In genomic region chr17:18564099-18564448, GRCh38 we compare ENCODE assay signal across 8 cellular contexts.
A peak's percentile ranks its signal among the peaks of the same experiment; 100 is the strongest.
DNase-seq lines count a peak whose midpoint lies in the region; ATAC-seq and TF ChIP-seq lines count a peak whose summit lies in the region.
"Not testable (repeated sequence)": the region's sequence is repeated elsewhere in the genome, so short reads cannot be mapped to it uniquely, and the experiment has no call there.

No MANE protein-coding gene starts in this region.

- peaks cover 0 to 10% (median 3%) of the 10 kb centered on the region in 5 donors for H3K27me3 Mint-ChIP-seq in naive thymus-derived CD8-positive, alpha-beta T cell
- H3K27me3 Mint-ChIP-seq in stimulated activated naive CD8-positive, alpha-beta T cell treated with anti-CD3 and anti-CD28 coated beads, Interleukin-15, Interleukin-2, amounts not matched to agents 100 ng/mL and 50 ng/mL, for 24 hours, result not testable (repeated sequence)

- peaks cover 4 to 13% (median 11%) of the 10 kb centered on the region in 4 donors for H3K4me1 Mint-ChIP-seq in naive thymus-derived CD8-positive, alpha-beta T cell
- peaks cover 10% of the 10 kb centered on the region for H3K4me1 Mint-ChIP-seq in stimulated activated naive CD8-positive, alpha-beta T cell treated with anti-CD3 and anti-CD28 coated beads, Interleukin-15, Interleukin-2, amounts not matched to agents 100 ng/mL and 50 ng/mL, for 24 hours (ENCODE audit: low read depth)

- not testable (repeated sequence) for H3K4me1 ChIP-seq in foreskin keratinocyte

- peak overlapping the region in 1 of 2 donors; percentile 51 for H3K27ac Mint-ChIP-seq in activated naive CD4-positive, alpha-beta T cell treated with anti-CD3 and anti-CD28 coated beads, Interleukin-2, amount 50 U/mL, for 72 hours
- peak overlapping the region; percentile 11 to 84 (median 58) for H3K27ac Mint-ChIP-seq in naive thymus-derived CD8-positive, alpha-beta T cell
- H3K27ac Mint-ChIP-seq in stimulated activated naive CD8-positive, alpha-beta T cell treated with anti-CD3 and anti-CD28 coated beads, Interleukin-15, Interleukin-2, amounts not matched to agents 100 ng/mL and 50 ng/mL, for 24 hours, result not testable (repeated sequence)

- not testable (repeated sequence) for H3K27ac ChIP-seq in foreskin keratinocyte

- peak overlapping the region; percentile 43 to 84 (median 71) for H3K4me3 Mint-ChIP-seq in naive thymus-derived CD8-positive, alpha-beta T cell
- H3K4me3 Mint-ChIP-seq in stimulated activated naive CD8-positive, alpha-beta T cell treated with anti-CD3 and anti-CD28 coated beads, Interleukin-15, Interleukin-2, amounts not matched to agents 100 ng/mL and 50 ng/mL, for 24 hours, result peak overlapping the region; percentile 17

- peak; percentile 69 to 73 for ATAC-seq in activated naive CD4-positive, alpha-beta T cell treated with anti-CD3 and anti-CD28 coated beads, Interleukin-2, amount 50 U/mL, for 72 hours
- ATAC-seq in foreskin keratinocyte, result peak; percentile 53
- peak; percentile 80 to 84 for ATAC-seq in naive thymus-derived CD8-positive, alpha-beta T cell

- H3K36me3 Mint-ChIP-seq in activated naive CD4-positive, alpha-beta T cell treated with anti-CD3 and anti-CD28 coated beads, Interleukin-2, amount 50 U/mL, for 72 hours; naive thymus-derived CD8-positive, alpha-beta T cell; stimulated activated naive CD8-positive, alpha-beta T cell treated with anti-CD3 and anti-CD28 coated beads, Interleukin-15, Interleukin-2, amounts not matched to agents 100 ng/mL and 50 ng/mL, for 24 hours (ENCODE audit: low read depth): not testable (repeated sequence)

- peak; percentile 78 for TF ChIP-seq CTCF in foreskin keratinocyte (conservative IDR thresholded peaks at IDR 0.05)

- DNase-seq in DMS 273 treated with DMSO at 0.1 percent for 48 hours (lab: John Stamatoyannopoulos, UW) (peak; percentile 21), HCEC 1CT (peak; percentile 16), NCI-H1105 (lab: John Stamatoyannopoulos, UW) (peak; percentile 36), SK-MEL-5 (ENCODE audit: low read depth, low spot score) (peak; percentile 51), foreskin keratinocyte (peak in 1 of 2 donors; percentile 28)
- peak in 1 of 2 donors; percentile 18 for DNase-seq in activated naive CD4-positive, alpha-beta T cell treated with anti-CD3 and anti-CD28 coated beads, Interleukin-2, amount 50 U/mL, for 72 hours (ENCODE audit: low spot score in 2 of 2)
- peak; percentile 5 to 70 (median 44) for DNase-seq in naive thymus-derived CD8-positive, alpha-beta T cell

- POLR2A ChIA-PET in naive thymus-derived CD8-positive, alpha-beta T cell (lab: Charles Lee), result not testable (repeated sequence)

- H3K9me3 Mint-ChIP-seq in activated naive CD4-positive, alpha-beta T cell treated with anti-CD3 and anti-CD28 coated beads, Interleukin-2, amount 50 U/mL, for 72 hours; naive thymus-derived CD8-positive, alpha-beta T cell; stimulated activated naive CD8-positive, alpha-beta T cell treated with anti-CD3 and anti-CD28 coated beads, Interleukin-15, Interleukin-2, amounts not matched to agents 100 ng/mL and 50 ng/mL, for 24 hours: not testable (repeated sequence)

- H3K27me3 ChIP-seq in foreskin keratinocyte, result not testable (repeated sequence)

- in situ Hi-C loops in SK-MEL-5 (cut with HindIII; ENCODE audit: low pct_unique_long_range_greater_than_20kb, low sequenced_read_pairs), result not testable (repeated sequence)
